Comparison of ENCODE assay signal across 27 cellular contexts in genomic region chr9:135734616-135735144, GRCh38. TPM values are rescaled to one million over a fixed set of nuclear protein-coding genes. Genes with fewer than 3 reads are reported as not detected.
A peak's percentile ranks its signal among the peaks of the same experiment; 100 is the strongest.
DNase-seq lines count a peak whose midpoint lies in the region; ATAC-seq, FAIRE-seq and TF ChIP-seq lines count a peak whose summit lies in the region.
"Had no signal": no experiment of that assay in that cellular context is flagged by ENCODE, and none has a peak within 500 bp of the region (broad histone marks: within the 10 kb centered on the region; RNA-seq: fewer than 3 reads in every experiment).

No MANE protein-coding gene starts in this region.

- H3K27me3 ChIP-seq in HepG2 (ENCODE audit: control insufficient read depth in 1 of 2, insufficient read depth in 2 of 2, low read length in 2 of 2): peaks cover 10 to 48% of the 10 kb centered on the region in 2 experiments; a peak in 4 of 5 replicates
- H3K27me3 ChIP-seq in right lobe of liver: no peaks in the 10 kb centered on the region
- H3K27me3 ChIP-seq in H1 (replicated peaks in 1 of 4; ENCODE audit: control insufficient read depth in 3 of 4, extremely low read depth in 1 of 4, insufficient read depth in 3 of 4, low read length in 3 of 4): peaks cover 0 to 14% (median 10%) of the 10 kb centered on the region in 4 experiments; a peak in 5 of 7 replicates
- H3K27me3 ChIP-seq: BE2C had no signal

- ATAC-seq in HepG2 (peak; percentile 37), right lobe of liver (no peak)
- ATAC-seq: K562 had no signal

- no peak overlapping the region for H3K27ac ChIP-seq in HepG2 (ENCODE audit: extremely low read length, insufficient read depth, low read length)
- no peak overlapping the region for H3K27ac ChIP-seq in right lobe of liver
- H3K27ac ChIP-seq in H1 (ENCODE audit: low read depth, low read length): no peak overlapping the region
- H3K27ac ChIP-seq: HL-60 had no signal

- peaks cover 8% of the 10 kb centered on the region for H3K9me3 ChIP-seq in HepG2 (ENCODE audit: low read length)
- no peaks in the 10 kb centered on the region for H3K9me3 ChIP-seq in right lobe of liver
- H3K9me3 ChIP-seq in H1 (ENCODE audit: insufficient read depth in 2 of 2, low read depth in 1 of 2, low read length in 1 of 2): peaks cover 4 to 7% of the 10 kb centered on the region in 2 experiments; a peak in 3 of 4 replicates

- H2BK15ac ChIP-seq in H1 (ENCODE audit: low read length): no peak overlapping the region

- intact Hi-C loops in HepG2 (cut with micrococcal nuclease; ENCODE audit: unreplicated experiment): no loop called here
- intact Hi-C loops in right lobe of liver (cut with DNase I): no loop called here

- TF ChIP-seq EP300 in HepG2 (IDR thresholded peaks at IDR 0.05; ENCODE audit: low read depth in 2 of 2, low read length in 2 of 2): no peak
- TF ChIP-seq EP300 in HepG2 (CRISPR knock-in tag; IDR thresholded peaks at IDR 0.05; ENCODE audit: borderline replicate concordance): no peak
- peak in 1 of 2 experiments; percentile 12; a peak in 1 of 3 replicates for TF ChIP-seq EP300 in H1 (IDR thresholded peaks at IDR 0.05; ENCODE audit: borderline replicate concordance in 1 of 2, low read depth in 2 of 2, low read length in 2 of 2)

- no peak overlapping the region for H2AK5ac ChIP-seq in H1 (ENCODE audit: low read depth, low read length)

- H3K18ac ChIP-seq in H1 (ENCODE audit: extremely low read depth, low read length): no peak overlapping the region

- H3K4ac ChIP-seq in H1 (replicated peaks; ENCODE audit: insufficient read length, low read depth, low read length): no peak overlapping the region

- FAIRE-seq in HepG2 (lab: Jason Lieb, UNC) (no peak), H1 (lab: Jason Lieb, UNC) (no peak)
- FAIRE-seq: GM12892, GM18507, K562 had no signal

- H4K91ac ChIP-seq in H1 (replicated peaks; ENCODE audit: insufficient read length, low read length): peak overlapping the region; percentile 40

- no peak overlapping the region for H2BK120ac ChIP-seq in H1 (replicated peaks; ENCODE audit: low read depth, low read length)

- no peak overlapping the region for H2BK12ac ChIP-seq in H1 (ENCODE audit: low read depth, low read length)

- no peak overlapping the region for H3K4me3 ChIP-seq in HepG2 (replicated peaks in 1 of 3; ENCODE audit: insufficient read depth in 1 of 3, low read depth in 2 of 3, low read length in 3 of 3)
- no peak overlapping the region for H3K4me3 ChIP-seq in right lobe of liver
- no peak overlapping the region for H3K4me3 ChIP-seq in H1 (ENCODE audit: extremely low read depth in 1 of 4, insufficient read depth in 2 of 4, low read depth in 3 of 4, low read length in 4 of 4)
- H3K4me3 ChIP-seq: K562 had no signal

- TF ChIP-seq POLR2A in HepG2 (IDR thresholded peaks at IDR 0.05; ENCODE audit: insufficient read depth in 1 of 2, low read depth in 2 of 2, low read length in 2 of 2) (no peak), right lobe of liver (IDR thresholded peaks at IDR 0.05) (no peak), H1 (IDR thresholded peaks at IDR 0.05; ENCODE audit: control extremely low read depth in 1 of 2, low read depth in 2 of 2, low read length in 2 of 2) (no peak)

- H3K56ac ChIP-seq in H1 (replicated peaks; ENCODE audit: insufficient read length, low read depth, low read length): no peak overlapping the region

- no TSS peak for BruUV-seq in HepG2 (replicated peaks; lab: Mats Ljungman, UMichigan)

- no peak overlapping the region for H4K5ac ChIP-seq in H1 (ENCODE audit: insufficient read length, low read depth, low read length)

- no peak overlapping the region for H2BK5ac ChIP-seq in H1 (ENCODE audit: low read depth, low read length)

- no peaks in the 10 kb centered on the region for H3K79me1 ChIP-seq in H1 (ENCODE audit: low read depth, low read length)

- no peak overlapping the region for H3K14ac ChIP-seq in H1 (ENCODE audit: insufficient read length)

- H3K4me2 ChIP-seq in HepG2 (ENCODE audit: low read depth, low read length): no peak overlapping the region
- no peak overlapping the region for H3K4me2 ChIP-seq in H1 (ENCODE audit: insufficient read depth in 1 of 2, low read depth in 2 of 2, low read length in 2 of 2)

- TF ChIP-seq RAD21 in HepG2 (CRISPR knock-in tag; IDR thresholded peaks at IDR 0.05) (no peak), H1 (IDR thresholded peaks at IDR 0.05 in 1 of 2, conservative IDR thresholded peaks at IDR 0.05 in 1 of 2; ENCODE audit: low read depth in 2 of 2, low read length in 2 of 2) (no peak)

- DNase-seq in HepG2 (ENCODE audit: low spot score) (no peak), right lobe of liver (no peak), NCI-H510A (lab: John Stamatoyannopoulos, UW) (peak; percentile 17), H1 (ENCODE audit: low read depth in 1 of 2, low spot score in 2 of 2) (no peak), occipital lobe (lab: John Stamatoyannopoulos, UW) (no peak), NCI-H82 (lab: John Stamatoyannopoulos, UW) (no peak), NCI-H1417 (lab: John Stamatoyannopoulos, UW) (no peak)
- DNase-seq: ACHN; BE2C; C1 segment of cervical spinal cord; CD4-positive, CD25-positive, alpha-beta regulatory T cell; CD8-positive, alpha-beta memory T cell; COR-L47; DMS 273 treated with DMSO at 0.1 percent for 48 hours; DMS79; GDM1; HCEC 1CT; HFFc6; IMR-90 had no signal

- TF ChIP-seq CTCF in HepG2 (CRISPR knock-in tag; IDR thresholded peaks at IDR 0.05) (no peak), right lobe of liver (IDR thresholded peaks at IDR 0.05) (no peak), H1 (IDR thresholded peaks at IDR 0.05; ENCODE audit: control extremely low read depth in 1 of 3, insufficient read depth in 1 of 3, low read depth in 1 of 3, low read length in 3 of 3) (no peak)

- CTCF ChIA-PET in HepG2 (lab: Yijun Ruan, JAX; ENCODE audit: low intra/inter-chr PET ratio, low total read pairs): no interaction called here
- CTCF ChIA-PET in H1 (lab: Charles Lee; ENCODE audit: partially characterized antibody): no interaction called here

- 41% methylated on average over 8 of the region's 27 CpGs for WGBS in HepG2 (ENCODE audit: low lambda C conversion rate)
- WGBS in right lobe of liver (ENCODE audit: insufficient coverage, low coverage, low lambda C conversion rate, missing lambda C conversion rate): 33% methylated on average over 1 of the region's 27 CpGs
- 79% methylated on average over 26 of the region's 27 CpGs; no CpG with 5 or more reads in 1 of the 2 experiments for WGBS in H1 (ENCODE audit: extremely low coverage in 1 of 2, insufficient coverage in 1 of 2, insufficient read length in 1 of 2, insufficient replicate concordance in 2 of 2, low coverage in 1 of 2, low lambda C conversion rate in 2 of 2, missing lambda C conversion rate in 1 of 2), 2 experiments

- in situ Hi-C loops in HepG2 (cut with HindIII; ENCODE audit: extremely low pct_ligation_motif_present, low pct_unique_long_range_greater_than_20kb): no loop called here

- H3K4me1 ChIP-seq in HepG2 (ENCODE audit: insufficient read depth, low read length) (no peaks in the 10 kb centered on the region), right lobe of liver (no peaks in the 10 kb centered on the region), H1 (replicated peaks in 1 of 4; ENCODE audit: control insufficient read depth in 3 of 4, insufficient read depth in 4 of 4, low read length in 3 of 4) (peaks cover 0 to 13% (median 8%) of the 10 kb centered on the region in 4 experiments; a peak in 4 of 7 replicates)

- no peak overlapping the region for H3K9ac ChIP-seq in HepG2 (ENCODE audit: insufficient read depth, low read depth, low read length)
- H3K9ac ChIP-seq in H1 (replicated peaks in 1 of 4; ENCODE audit: extremely low read depth in 1 of 4, low read depth in 3 of 4, low read length in 3 of 4): no peak overlapping the region

- H3K23me2 ChIP-seq in H1 (ENCODE audit: low read depth, low read length): no peaks in the 10 kb centered on the region

- H3K36me3 ChIP-seq in HepG2 (replicated peaks in 1 of 2; ENCODE audit: control insufficient read depth in 1 of 2, insufficient read depth in 2 of 2, low read length in 2 of 2) (no peaks in the 10 kb centered on the region), right lobe of liver (no peaks in the 10 kb centered on the region), H1 (ENCODE audit: control insufficient read depth in 2 of 4, insufficient read depth in 4 of 4, low read length in 3 of 4) (no peaks in the 10 kb centered on the region)

- H2AFZ ChIP-seq in HepG2 (ENCODE audit: low read length) (no peak overlapping the region), H1 (ENCODE audit: low read length) (no peak overlapping the region)

- H2BK20ac ChIP-seq in H1 (ENCODE audit: low read length): no peak overlapping the region

- no peaks in the 10 kb centered on the region for H3K79me2 ChIP-seq in HepG2 (ENCODE audit: insufficient read depth, low read length)
- no peaks in the 10 kb centered on the region for H3K79me2 ChIP-seq in H1 (ENCODE audit: control insufficient read depth in 1 of 2, insufficient read depth in 2 of 2, low read length in 2 of 2)

- peaks cover 7% of the 10 kb centered on the region; the same call in 1 of the 2 replicates for H4K20me1 ChIP-seq in HepG2 (ENCODE audit: insufficient read depth, low read length)
- H4K20me1 ChIP-seq in H1 (replicated peaks in 1 of 2; ENCODE audit: control insufficient read depth in 1 of 2, insufficient read depth in 2 of 2, low read length in 2 of 2): peaks cover 0 to 4% of the 10 kb centered on the region in 2 experiments

- no peak overlapping the region for H4K8ac ChIP-seq in H1 (ENCODE audit: extremely low read depth, insufficient read depth, low read length)

- POLR2A ChIA-PET in HepG2 (lab: Yijun Ruan, JAX): no interaction called here
- POLR2A ChIA-PET in H1 (lab: Charles Lee; ENCODE audit: partially characterized antibody): no interaction called here

- no peak overlapping the region for H3K23ac ChIP-seq in H1 (ENCODE audit: insufficient read length)

RNA-seq across cellular contexts. Expression of gene KCNT1, which starts 32.7 kb away (rescaled TPM):
- total RNA-seq in HepG2 (2016; rRNA removed; fragmentation: Illumina TruSeq; extraction: Trizol) (not detected in 2 replicates), right lobe of liver (not detected), occipital lobe (2.7 TPM)
- not detected in 2 replicates for total RNA-seq in HepG2 (2016; cell fraction: cytosol; rRNA removed; fragmentation: Illumina TruSeq; extraction: Trizol; ENCODE audit: low read depth)
- total RNA-seq in HepG2 (2016; cell fraction: insoluble cytoplasmic fraction; rRNA removed; fragmentation: Illumina TruSeq; extraction: Trizol): not detected in 2 replicates
- not detected in 2 replicates for total RNA-seq in HepG2 (2016; cell fraction: membrane; rRNA removed; fragmentation: Illumina TruSeq; extraction: Trizol)
- total RNA-seq in HepG2 (2016; cell fraction: nucleus; rRNA removed; fragmentation: Illumina TruSeq; extraction: Trizol): not detected in 2 replicates
- polyA plus RNA-seq in HepG2 (2011; rRNA removed) (not detected in 2 replicates), H1 (2011; rRNA removed) (0.20 and 0.35 TPM in 2 replicates)
- not detected in 2 replicates for polyA plus RNA-seq in HepG2 (2011; cell fraction: cytosol; rRNA removed)
- not detected in 2 replicates for polyA plus RNA-seq in HepG2 (2011; cell fraction: nucleus; rRNA removed)
- polyA plus RNA-seq in HepG2 (2012): 0.04 and 0.12 TPM in 2 replicates
- polyA plus RNA-seq in HepG2 (2016; cell fraction: cytosol; fragmentation: Illumina TruSeq; extraction: Trizol; ENCODE audit: low read depth): not detected in 2 replicates
- not detected in 2 replicates for polyA plus RNA-seq in HepG2 (2016; cell fraction: insoluble cytoplasmic fraction; fragmentation: Illumina TruSeq; extraction: Trizol; ENCODE audit: low read depth)
- not detected in 2 replicates for polyA plus RNA-seq in HepG2 (2016; cell fraction: membrane; fragmentation: Illumina TruSeq; extraction: Trizol; ENCODE audit: low read depth)
- not detected in 2 replicates for polyA plus RNA-seq in HepG2 (2016; cell fraction: nucleus; fragmentation: Illumina TruSeq; extraction: Trizol; ENCODE audit: insufficient read depth, low read depth)
- not detected in 2 replicates for polyA minus RNA-seq in HepG2 (2011; rRNA and poly(A)+ RNA removed; ENCODE audit: low replicate concordance)
- not detected in 2 replicates for polyA minus RNA-seq in HepG2 (2011; cell fraction: cytosol; rRNA and poly(A)+ RNA removed)
- not detected in 2 replicates for polyA minus RNA-seq in HepG2 (2011; cell fraction: nucleus; rRNA and poly(A)+ RNA removed)
- total RNA-seq in H1 (2021; fragmentation: NEBNext Ultra II Directional; extraction: Animal tissue kit (Norgen Biotek cat#: 25700)): 0.13 and 0.44 TPM in 2 replicates
- 0.19 TPM for polyA plus RNA-seq in H1 (2011; cell fraction: cytosol; rRNA removed)
- 1.4 TPM for polyA plus RNA-seq in H1 (2011; cell fraction: nucleus; rRNA removed)
- 0.17 to 0.41 TPM (median 0.29 TPM) in 4 replicates for polyA plus RNA-seq in H1 (2012, experiment 1 of 2)
- 0.28 TPM for polyA plus RNA-seq in H1 (2012, experiment 2 of 2)
- 0.10 TPM for polyA plus RNA-seq in H1 (2013, experiment 1 of 2)
- polyA plus RNA-seq in H1 (2013, experiment 2 of 2): 0.07 TPM
- 0.32 and 0.66 TPM in 2 replicates for polyA minus RNA-seq in H1 (2011; rRNA and poly(A)+ RNA removed)
- not detected for polyA minus RNA-seq in H1 (2011; cell fraction: cytosol; rRNA and poly(A)+ RNA removed)
- 0.30 TPM for polyA minus RNA-seq in H1 (2011; cell fraction: nucleus; rRNA and poly(A)+ RNA removed)
- total RNA-seq: A172; CD4-positive, CD25-positive, alpha-beta regulatory T cell; CD8-positive, alpha-beta memory T cell; Daoy; H4; HFFc6; HT1080; IMR-90 had no signal
- polyA plus RNA-seq: CD4-positive, CD25-positive, alpha-beta regulatory T cell; IMR-90; K562 had no signal

RNA-seq across cellular contexts. Expression of gene SOHLH1, which starts 35.4 kb away (rescaled TPM):
- total RNA-seq in HepG2 (2016; rRNA removed; fragmentation: Illumina TruSeq; extraction: Trizol) (0.15 and 0.32 TPM in 2 replicates), right lobe of liver (not detected), occipital lobe (not detected)
- not detected in 2 replicates for total RNA-seq in HepG2 (2016; cell fraction: cytosol; rRNA removed; fragmentation: Illumina TruSeq; extraction: Trizol; ENCODE audit: low read depth)
- total RNA-seq in HepG2 (2016; cell fraction: insoluble cytoplasmic fraction; rRNA removed; fragmentation: Illumina TruSeq; extraction: Trizol): 0.15 and 0.34 TPM in 2 replicates
- total RNA-seq in HepG2 (2016; cell fraction: membrane; rRNA removed; fragmentation: Illumina TruSeq; extraction: Trizol): 0.12 and 0.14 TPM in 2 replicates
- not detected in 2 replicates for total RNA-seq in HepG2 (2016; cell fraction: nucleus; rRNA removed; fragmentation: Illumina TruSeq; extraction: Trizol)
- polyA plus RNA-seq in HepG2 (2011; rRNA removed) (0.15 and 0.21 TPM in 2 replicates), H1 (2011; rRNA removed) (0.05 and 0.11 TPM in 2 replicates)
- polyA plus RNA-seq in HepG2 (2011; cell fraction: cytosol; rRNA removed): 0.28 and 0.38 TPM in 2 replicates
- 0.32 and 0.85 TPM in 2 replicates for polyA plus RNA-seq in HepG2 (2011; cell fraction: nucleus; rRNA removed)
- polyA plus RNA-seq in HepG2 (2012): 0.19 TPM in 2 replicates
- not detected in 2 replicates for polyA plus RNA-seq in HepG2 (2016; cell fraction: cytosol; fragmentation: Illumina TruSeq; extraction: Trizol; ENCODE audit: low read depth)
- polyA plus RNA-seq in HepG2 (2016; cell fraction: insoluble cytoplasmic fraction; fragmentation: Illumina TruSeq; extraction: Trizol; ENCODE audit: low read depth): 0.16 and 0.28 TPM in 2 replicates
- not detected in 2 replicates for polyA plus RNA-seq in HepG2 (2016; cell fraction: membrane; fragmentation: Illumina TruSeq; extraction: Trizol; ENCODE audit: low read depth)
- 0.33 and 0.70 TPM in 2 replicates for polyA plus RNA-seq in HepG2 (2016; cell fraction: nucleus; fragmentation: Illumina TruSeq; extraction: Trizol; ENCODE audit: insufficient read depth, low read depth)
- polyA minus RNA-seq in HepG2 (2011; rRNA and poly(A)+ RNA removed; ENCODE audit: low replicate concordance): 0.30 TPM in 1 of 2 replicates, not detected in the other
- polyA minus RNA-seq in HepG2 (2011; cell fraction: cytosol; rRNA and poly(A)+ RNA removed): not detected in 2 replicates
- polyA minus RNA-seq in HepG2 (2011; cell fraction: nucleus; rRNA and poly(A)+ RNA removed): not detected in 2 replicates
- total RNA-seq in H1 (2021; fragmentation: NEBNext Ultra II Directional; extraction: Animal tissue kit (Norgen Biotek cat#: 25700)): not detected in 2 replicates
- not detected for polyA plus RNA-seq in H1 (2011; cell fraction: cytosol; rRNA removed)
- polyA plus RNA-seq in H1 (2011; cell fraction: nucleus; rRNA removed): 0.36 TPM
- not detected in 4 replicates for polyA plus RNA-seq in H1 (2012, experiment 1 of 2)
- not detected for polyA plus RNA-seq in H1 (2012, experiment 2 of 2)
- not detected for polyA plus RNA-seq in H1 (2013, experiment 1 of 2)
- not detected for polyA plus RNA-seq in H1 (2013, experiment 2 of 2)
- not detected in 2 replicates for polyA minus RNA-seq in H1 (2011; rRNA and poly(A)+ RNA removed)
- polyA minus RNA-seq in H1 (2011; cell fraction: cytosol; rRNA and poly(A)+ RNA removed): not detected
- not detected for polyA minus RNA-seq in H1 (2011; cell fraction: nucleus; rRNA and poly(A)+ RNA removed)
- total RNA-seq: A172; CD4-positive, CD25-positive, alpha-beta regulatory T cell; CD8-positive, alpha-beta memory T cell; Daoy; H4; HFFc6; HT1080; IMR-90 had no signal
- polyA plus RNA-seq: CD4-positive, CD25-positive, alpha-beta regulatory T cell; CD8-positive, alpha-beta memory T cell; IMR-90 had no signal
